In the genomic region with DNA sequence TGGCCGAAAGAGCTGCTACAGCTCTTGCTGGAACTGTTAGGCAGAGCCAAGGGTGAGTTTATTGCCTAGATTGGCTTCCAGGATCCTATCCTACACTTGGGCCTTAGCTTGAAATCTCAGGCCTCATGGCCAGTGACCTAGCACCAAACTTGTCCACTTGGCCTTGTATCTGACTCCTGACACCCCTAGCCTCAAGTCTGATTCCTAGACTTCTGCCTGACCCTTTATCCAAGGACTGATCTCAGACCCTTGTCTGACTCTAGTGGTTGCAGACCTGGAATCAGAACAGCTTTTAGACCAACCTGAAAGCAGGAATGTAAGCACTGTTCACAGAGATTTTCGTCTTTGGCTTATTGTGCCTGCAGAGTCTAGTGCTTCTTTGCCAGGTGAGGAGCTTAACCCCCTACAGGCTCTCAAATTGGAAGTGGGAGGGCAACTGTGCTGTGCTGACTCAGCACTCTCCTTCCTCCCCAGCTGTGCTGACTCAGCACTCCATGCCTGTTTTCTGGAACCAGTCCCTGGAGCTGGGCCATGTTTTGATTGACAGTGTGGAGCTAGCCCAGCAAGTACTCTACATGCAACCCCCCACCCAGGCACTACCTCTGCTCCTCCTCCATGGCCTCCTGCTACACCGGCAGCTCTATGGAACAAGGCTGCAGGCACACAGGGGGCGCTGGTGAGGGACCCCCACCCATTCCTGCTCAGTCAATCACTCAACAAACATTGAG, we compare ENCODE assay signal across 7 cellular contexts. TPM values are rescaled to one million over a fixed set of nuclear protein-coding genes. Genes with fewer than 3 reads are reported as not detected.
DNase-seq lines count a peak whose midpoint lies in the region; ATAC-seq and TF ChIP-seq lines count a peak whose summit lies in the region.

No MANE protein-coding gene starts in this region.

- H3K4me1 ChIP-seq in GM23248 (ENCODE audit: insufficient read depth) (peaks cover 22% of the 10 kb centered on the region; the same call in 1 of the 2 replicates), foreskin keratinocyte (no peaks in the 10 kb centered on the region), sigmoid colon (peaks cover 0 to 27% (median 18%) of the 10 kb centered on the region in 4 donors)

- in situ Hi-C loops in GM23248 (cut with MboI), result no loop called here

- H3K4me2 ChIP-seq in GM23248 (ENCODE audit: unreplicated experiment), result no peak overlapping the region

- H3K79me2 ChIP-seq in GM23248 (ENCODE audit: insufficient read depth), result no peaks in the 10 kb centered on the region

- H3K27me3 ChIP-seq in GM23248 (replicated peaks; ENCODE audit: insufficient read depth), result no peaks in the 10 kb centered on the region
- no peaks in the 10 kb centered on the region for H3K27me3 ChIP-seq in foreskin keratinocyte
- H3K27me3 ChIP-seq in sigmoid colon, result no peaks in the 10 kb centered on the region

- no peaks in the 10 kb centered on the region for H4K20me1 ChIP-seq in GM23248 (ENCODE audit: insufficient read depth)

- no peak overlapping the region for H3K9ac ChIP-seq in GM23248

- TF ChIP-seq EP300 in sigmoid colon (IDR thresholded peaks at IDR 0.05), result no peak

- TF ChIP-seq CTCF in foreskin keratinocyte (conservative IDR thresholded peaks at IDR 0.05), result no peak
- TF ChIP-seq CTCF in sigmoid colon (IDR thresholded peaks at IDR 0.05), result no peak

- ATAC-seq in foreskin keratinocyte (peak; percentile 43), HG03432 (IDR thresholded peaks at IDR 0.05; ENCODE audit: unreplicated experiment) (no peak), HG03025 (IDR thresholded peaks at IDR 0.05; ENCODE audit: low FRiP score, unreplicated experiment) (no peak)

- no peak overlapping the region for H3K27ac ChIP-seq in GM23248
- H3K27ac ChIP-seq in foreskin keratinocyte, result no peak overlapping the region
- no peak overlapping the region for H3K27ac ChIP-seq in sigmoid colon

- peak; percentile 47 for DNase-seq in GM23248
- DNase-seq in OCI-M1 (lab: John Stamatoyannopoulos, UW), result peak; percentile 80
- DNase-seq in foreskin keratinocyte, result peak; percentile 20 to 48
- peak; percentile 65 for DNase-seq in sigmoid colon
- DNase-seq in effector CD8-positive, alpha-beta T cell (lab: John Stamatoyannopoulos, UW), result no peak

- no peaks in the 10 kb centered on the region for H3K9me3 ChIP-seq in GM23248 (ENCODE audit: low read depth)
- no peaks in the 10 kb centered on the region for H3K9me3 ChIP-seq in sigmoid colon

- H3K36me3 ChIP-seq in GM23248 (ENCODE audit: low read depth) (no peaks in the 10 kb centered on the region), sigmoid colon (peaks cover 0 to 25% (median 0%) of the 10 kb centered on the region in 4 donors)

- no peaks in the 10 kb centered on the region for H3K9me2 ChIP-seq in GM23248 (ENCODE audit: insufficient read depth)

- TF ChIP-seq POLR2A in sigmoid colon (IDR thresholded peaks at IDR 0.05), result no peak

- intact Hi-C loops in sigmoid colon (cut with DNase I), result no loop called here

- H3K4me3 ChIP-seq in GM23248 (no peak overlapping the region), sigmoid colon (no peak overlapping the region)

- H2AFZ ChIP-seq in GM23248, result no peak overlapping the region

- peaks cover 12% of the 10 kb centered on the region; the same call in 1 of the 2 replicates for H3F3A ChIP-seq in GM23248 (ENCODE audit: insufficient read depth)

- 74 to 88% methylated on average over 4 of the region's 4 CpGs for WGBS in GM23248 (ENCODE audit: low coverage in 1 of 2, low lambda C conversion rate in 2 of 2, missing lambda C conversion rate in 2 of 2), 2 experiments
- WGBS in sigmoid colon, 2 donors, result 79 to 84% methylated on average over 4 of the region's 4 CpGs

RNA-seq across cellular contexts. Expression of a gene that starts 35.1 kb away (rescaled TPM):
- total RNA-seq in GM23248 (2014; rRNA removed; shearing (Covaris generic)), result 8.5 and 12.6 TPM in 2 replicates
- polyA plus RNA-seq in GM23248 (2016; fragmentation: Nextera tagmentation; extraction: Ambion mirVana), result 21.3 and 24.4 TPM in 2 replicates
- total RNA-seq in foreskin keratinocyte, result 25.0 and 26.1 TPM in 2 replicates
- polyA plus RNA-seq in foreskin keratinocyte, result 30.4 and 34.6 TPM in 2 replicates
- 10 to 100 TPM; 20.7 to 23.2 (median 21.7) TPM for total RNA-seq in sigmoid colon
- 10 to 100 TPM; 10.2 to 15.8 (median 12.3) TPM for polyA plus RNA-seq in sigmoid colon

RNA-seq across cellular contexts. Expression of a gene that starts 35.2 kb away (rescaled TPM):
- 211 and 242 TPM in 2 replicates for total RNA-seq in GM23248 (2014; rRNA removed; shearing (Covaris generic))
- polyA plus RNA-seq in GM23248 (2016; fragmentation: Nextera tagmentation; extraction: Ambion mirVana), result 256 and 264 TPM in 2 replicates
- total RNA-seq in foreskin keratinocyte, result 143 and 151 TPM in 2 replicates
- 143 and 150 TPM in 2 replicates for polyA plus RNA-seq in foreskin keratinocyte
- total RNA-seq in sigmoid colon, result 100 to 1,000 TPM; 450 to 607 (median 548) TPM
- 100 to 1,000 TPM in 2 of 3 donors, 10 to 100 TPM in 1; 93.7 to 117 (median 100) TPM for polyA plus RNA-seq in sigmoid colon

RNA-seq across cellular contexts. Expression of a gene that starts 43.7 kb away (rescaled TPM):
- total RNA-seq in GM23248 (2014; rRNA removed; shearing (Covaris generic)), result 35.5 and 67.9 TPM in 2 replicates
- polyA plus RNA-seq in GM23248 (2016; fragmentation: Nextera tagmentation; extraction: Ambion mirVana) (171 and 172 TPM in 2 replicates), foreskin keratinocyte (195 and 218 TPM in 2 replicates), sigmoid colon (100 to 1,000 TPM in 2 of 3 donors, 10 to 100 TPM in 1; 67.6 to 148 (median 129) TPM)
- total RNA-seq in foreskin keratinocyte (152 and 171 TPM in 2 replicates), sigmoid colon (10 to 100 TPM; 33.2 to 60.0 (median 49.0) TPM)

RNA-seq across cellular contexts. Expression of a gene that starts 50.9 kb away (rescaled TPM):
- 37.6 and 47.6 TPM in 2 replicates for total RNA-seq in GM23248 (2014; rRNA removed; shearing (Covaris generic))
- polyA plus RNA-seq in GM23248 (2016; fragmentation: Nextera tagmentation; extraction: Ambion mirVana) (65.2 and 66.3 TPM in 2 replicates), foreskin keratinocyte (33.0 and 33.1 TPM in 2 replicates), sigmoid colon (10 to 100 TPM; 13.2 to 60.3 (median 55.5) TPM)
- total RNA-seq in foreskin keratinocyte (36.3 and 43.3 TPM in 2 replicates), sigmoid colon (10 to 100 TPM; 39.8 to 58.8 (median 45.9) TPM)
